ENCODE assay signal across 2 cellular contexts in genomic region chr1:1557688-1558087, GRCh38. TPM values are rescaled to one million over a fixed set of nuclear protein-coding genes. Genes with fewer than 3 reads are reported as not detected.
"Had no signal": no experiment of that assay in that cellular context is flagged by ENCODE, and none has a peak within 500 bp of the region (broad histone marks: within the 10 kb centered on the region; RNA-seq: fewer than 3 reads in every experiment).

No MANE protein-coding gene starts in this region.

RNA-seq across cellular contexts. Expression of gene TMEM240, which starts 17.3 kb away (rescaled TPM):
- total RNA-seq: mononuclear cell had no signal
- polyA plus RNA-seq: immature natural killer cell had no signal
